8 cellular contexts compared by ENCODE assay signal in genomic region chr20:49677777-49678758, GRCh38. TPM values are rescaled to one million over a fixed set of nuclear protein-coding genes. Genes with fewer than 3 reads are reported as not detected.
DNase-seq lines count a peak whose midpoint lies in the region; ATAC-seq and TF ChIP-seq lines count a peak whose summit lies in the region.

No MANE protein-coding gene starts in this region.

- peak overlapping the region; percentile 85 for H3K4me2 ChIP-seq in KMS-11

- ATAC-seq in natural killer cell (no peak), GM18498 (IDR thresholded peaks at IDR 0.05; ENCODE audit: unreplicated experiment) (no peak), HG03521 (IDR thresholded peaks at IDR 0.05; ENCODE audit: unreplicated experiment) (no peak)

- H3K4me3 Mint-ChIP-seq in CD14-positive monocyte (no peak overlapping the region), natural killer cell (peak overlapping the region; percentile 82)

- H3K79me2 ChIP-seq in KMS-11 (ENCODE audit: insufficient read depth, low read depth) = peaks cover 34% of the 10 kb centered on the region; the same call in 1 of the 2 replicates

- H3K36me3 ChIP-seq in KMS-11 (ENCODE audit: insufficient read depth) = no peaks in the 10 kb centered on the region

- intact Hi-C loops in CD14-positive monocyte (cut with micrococcal nuclease) (loop anchor here (5.0 kb wide), 1 partner anchor 34 kb away; the partner anchor contains the start of gene B4GALT5 (in 2 of the 2)), natural killer cell (cut with micrococcal nuclease) (loop anchor here (1.0 kb wide), 1 partner anchor 9 kb away; no protein-coding TSS in a partner anchor)

- H3K27me3 Mint-ChIP-seq in CD14-positive monocyte (ENCODE audit: low read depth in 3 of 3) = peaks cover 0 to 2% (median 1%) of the 10 kb centered on the region in 3 donors
- H3K27me3 Mint-ChIP-seq in natural killer cell (ENCODE audit: low read depth in 2 of 2) = no peaks in the 10 kb centered on the region

- 0 out of 2 replicates have a peak, but pooled peaks cover 7% of the 10 kb centered on the region for H4K20me1 ChIP-seq in KMS-11 (ENCODE audit: insufficient read depth)

- H3K27ac Mint-ChIP-seq in CD14-positive monocyte (peak overlapping the region; percentile 91 to 97 (median 92)), natural killer cell (peak overlapping the region in 1 of 2 donors; percentile 99)

- H3K4me1 Mint-ChIP-seq in CD14-positive monocyte = peaks cover 81% of the 10 kb centered on the region
- H3K4me1 Mint-ChIP-seq in natural killer cell = peaks cover 78 to 88% of the 10 kb centered on the region in 2 donors

- H3K9ac ChIP-seq in KMS-11 = no peak overlapping the region

- H3K36me3 Mint-ChIP-seq in CD14-positive monocyte (peaks cover 4 to 6% of the 10 kb centered on the region in 2 donors), natural killer cell (no peaks in the 10 kb centered on the region)

- H2AFZ ChIP-seq in KMS-11 (ENCODE audit: low read depth) = no peak overlapping the region

- H3K4me3 ChIP-seq in KMS-11 (IDR thresholded peaks at IDR 0.05; ENCODE audit: insufficient read depth, low read depth, low read length) = no peak overlapping the region

- peak overlapping the region; percentile 46; the same call in 1 of the 2 replicates for H3K27ac ChIP-seq in KMS-11

- no peaks in the 10 kb centered on the region; the same call in 1 of the 2 replicates for H3K27me3 ChIP-seq in KMS-11 (ENCODE audit: insufficient read depth, low read depth)

- DNase-seq in CD14-positive monocyte (ENCODE audit: low spot score) (no peak), cerebellum (ENCODE audit: low spot score) (peak; percentile 47), natural killer cell (no peak), NCI-H2196 treated with DMSO at 0.1 percent for 48 hours (lab: John Stamatoyannopoulos, UW; ENCODE audit: unreplicated experiment) (no peak), AG08395 (ENCODE audit: low spot score) (no peak)

- no peak for TF ChIP-seq CTCF in CD14-positive monocyte (IDR thresholded peaks at IDR 0.05)
- TF ChIP-seq CTCF in KMS-11 (conservative IDR thresholded peaks at IDR 0.05; ENCODE audit: low read depth, low read length) = no peak
- no peak for TF ChIP-seq CTCF in natural killer cell (IDR thresholded peaks at IDR 0.05)

- H3K9me3 Mint-ChIP-seq in CD14-positive monocyte (peaks cover 0 to 3% (median 0%) of the 10 kb centered on the region in 7 donors), natural killer cell (no peaks in the 10 kb centered on the region)

- H3K4me1 ChIP-seq in KMS-11 (ENCODE audit: low read depth, poor library complexity, severe bottlenecking) = peaks cover 74% of the 10 kb centered on the region

RNA-seq across cellular contexts. Expression of gene B4GALT5, which starts 35.6 kb away (rescaled TPM):
- polyA plus RNA-seq in CD14-positive monocyte = 1 to 10 TPM; 2.4 to 2.7 TPM
- total RNA-seq in cerebellum (38.2 TPM), natural killer cell (10 to 100 TPM; 15.5 to 29.1 (median 28.6) TPM)
